In the genomic region with DNA sequence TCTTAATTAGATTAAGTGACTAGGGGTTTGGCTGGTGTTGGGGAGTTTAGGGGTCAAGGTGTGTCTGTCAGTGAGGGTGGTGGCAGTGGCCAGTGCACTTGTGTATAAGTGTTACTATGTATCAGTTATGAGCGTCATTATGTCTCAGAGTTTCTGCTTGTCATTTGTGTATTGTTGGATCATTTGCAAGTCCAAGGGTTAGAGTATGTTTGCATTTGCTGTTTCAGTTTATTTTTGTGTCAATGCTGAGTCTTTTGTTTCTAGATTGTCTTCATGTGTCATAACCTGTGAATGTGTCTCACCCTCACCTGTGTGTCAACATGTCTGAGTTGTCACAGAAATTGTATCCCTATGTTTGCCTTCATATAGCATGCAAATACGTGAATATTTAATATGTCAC, we compare ENCODE assay signal across 24 cellular contexts.
"Had no signal": no experiment of that assay in that cellular context is flagged by ENCODE, and none has a peak within 500 bp of the region (broad histone marks: within the 10 kb centered on the region; RNA-seq: fewer than 3 reads in every experiment).

No MANE protein-coding gene starts in this region.

- H3K27ac ChIP-seq: breast epithelium, esophagus squamous epithelium, heart right ventricle, neutrophil, ovary, skin epidermis, stomach, tibial artery, VCaP had no signal

- DNase-seq: activated CD4-positive, alpha-beta memory T cell treated with anti-CD3 and anti-CD28 coated beads, Interleukin-2, amount 10 ng/mL, durations not matched to agents 7 days and 5 days; activated CD4-positive, alpha-beta T cell treated with anti-CD3 and anti-CD28 coated beads, Interleukin-2, amount 10 ng/mL, durations not matched to agents 7 days and 5 days; activated CD8-positive, alpha-beta memory T cell treated with anti-CD3 and anti-CD28 coated beads, Interleukin-2, amount 50 U/mL, for 48 hours; activated naive CD4-positive, alpha-beta T cell; activated T-cell treated with anti-CD3 and anti-CD28 coated beads, Interleukin-2, amount 50 U/mL, for 4 hours; endodermal cell; esophagus squamous epithelium; foreskin melanocyte; heart right ventricle; left ventricle myocardium superior; mammary epithelial cell; naive B cell; nephron progenitor cell; ovary; stimulated activated CD4-positive, alpha-beta T cell treated with anti-CD3 and anti-CD28 coated beads, Interleukin-4, amount 100 ng/mL, for 24 hours; stomach; tibial artery had no signal

- FAIRE-seq: TTC549 had no signal

- H3K4me3 ChIP-seq: breast epithelium, esophagus squamous epithelium, heart right ventricle, ovary, skin epidermis, stomach, tibial artery had no signal

- H3K36me3 ChIP-seq: breast epithelium, esophagus squamous epithelium, heart right ventricle, neutrophil, ovary, stomach, tibial artery had no signal

- ATAC-seq: activated T-cell treated with anti-CD3 and anti-CD28 coated beads, Interleukin-2, amount 50 U/mL, for 4 hours; heart right ventricle; left ventricle myocardium superior; sciatic nerve; stimulated activated memory B cell treated with anti-CD40 and anti-IgM and Interleukin-4, amounts not matched to agents 10 μg/mL and 1 μg/mL and 100 μg/mL, for 72 hours had no signal

- H3K27me3 ChIP-seq: ovary had no signal

- H3K9me3 ChIP-seq: breast epithelium, esophagus squamous epithelium, heart right ventricle, neutrophil, ovary, stomach, tibial artery had no signal

- H3K4me1 ChIP-seq: breast epithelium, esophagus squamous epithelium, heart right ventricle, stomach, tibial artery had no signal
